ENCODE assay signal across 17 cellular contexts in the genomic region with DNA sequence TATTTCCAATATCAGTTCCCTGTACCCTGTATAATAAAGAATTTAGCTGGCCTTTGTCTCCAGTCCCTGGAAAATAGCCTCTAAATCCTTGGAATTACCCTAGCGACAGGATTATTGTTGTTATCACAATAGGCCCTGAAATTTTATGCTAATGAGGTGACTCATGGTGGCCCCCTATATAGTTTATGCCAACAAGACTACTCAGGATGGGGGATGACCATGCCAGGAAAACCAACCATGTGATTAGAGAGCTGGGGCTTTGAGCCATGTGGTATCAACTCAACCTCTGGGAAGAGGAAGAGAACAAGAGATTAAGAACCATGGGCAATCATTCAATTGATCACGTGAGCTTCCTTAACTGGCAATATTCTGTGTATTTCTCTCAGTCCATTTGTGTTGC.
"Had no signal": no experiment of that assay in that cellular context is flagged by ENCODE, and none has a peak within 500 bp of the region (broad histone marks: within the 10 kb centered on the region; RNA-seq: fewer than 3 reads in every experiment).

No MANE protein-coding gene starts in this region.

- H3K27ac ChIP-seq: body of pancreas, heart right ventricle, left lung, prostate gland, sigmoid colon, upper lobe of left lung, VCaP had no signal

- H3K4me3 ChIP-seq: body of pancreas, heart right ventricle, left lung, prostate gland, sigmoid colon, upper lobe of left lung had no signal

- ATAC-seq: activated naive CD8-positive, alpha-beta T cell treated with anti-CD3 and anti-CD28 coated beads, Interleukin-2, amount 50 U/mL, for 24 hours; activated T-cell treated with anti-CD3 and anti-CD28 coated beads, Interleukin-2, amount 50 U/mL, for 72 hours; body of pancreas; esophagus mucosa; heart right ventricle; left lung; natural killer cell treated with Interleukin-12 subunit alpha and Interleukin-12 subunit beta and Interleukin-15 and Interleukin-18, amount 100 ng/mL, for 72 hours; stimulated activated naive CD8-positive, alpha-beta T cell treated with anti-CD3 and anti-CD28 coated beads, Interleukin-15, Interleukin-2, amounts not matched to agents 100 U/mL and 50 U/mL, for 24 hours had no signal

- H3K9me3 ChIP-seq: body of pancreas, heart right ventricle, left lung, prostate gland, sigmoid colon, upper lobe of left lung had no signal

- H3K36me3 ChIP-seq: prostate gland had no signal

- DNase-seq: activated CD4-positive, alpha-beta memory T cell treated with anti-CD3 and anti-CD28 coated beads for 36 hours; activated naive CD8-positive, alpha-beta T cell treated with anti-CD3 and anti-CD28 coated beads, Interleukin-2, amount 50 U/mL, for 24 hours; activated T-cell treated with anti-CD3 and anti-CD28 coated beads, Interleukin-2, amount 50 U/mL, for 72 hours; body of pancreas; cortex of kidney; heart right ventricle; left lung; occipital lobe; sigmoid colon; stimulated activated CD8-positive, alpha-beta memory T cell treated with anti-CD3 and anti-CD28 coated beads, Interleukin-4, amount 100 ng/mL, for 48 hours; stimulated activated naive CD8-positive, alpha-beta T cell treated with anti-CD3 and anti-CD28 coated beads, Interleukin-15, Interleukin-2, amounts not matched to agents 100 U/mL and 50 U/mL, for 24 hours; SW 1271; upper lobe of left lung had no signal

- H3K4me1 ChIP-seq: body of pancreas, left lung, prostate gland, sigmoid colon, upper lobe of left lung had no signal

- H3K27me3 ChIP-seq: body of pancreas, heart right ventricle, left lung, sigmoid colon, upper lobe of left lung had no signal
